31 cellular contexts compared by ENCODE assay signal in the genomic region with DNA sequence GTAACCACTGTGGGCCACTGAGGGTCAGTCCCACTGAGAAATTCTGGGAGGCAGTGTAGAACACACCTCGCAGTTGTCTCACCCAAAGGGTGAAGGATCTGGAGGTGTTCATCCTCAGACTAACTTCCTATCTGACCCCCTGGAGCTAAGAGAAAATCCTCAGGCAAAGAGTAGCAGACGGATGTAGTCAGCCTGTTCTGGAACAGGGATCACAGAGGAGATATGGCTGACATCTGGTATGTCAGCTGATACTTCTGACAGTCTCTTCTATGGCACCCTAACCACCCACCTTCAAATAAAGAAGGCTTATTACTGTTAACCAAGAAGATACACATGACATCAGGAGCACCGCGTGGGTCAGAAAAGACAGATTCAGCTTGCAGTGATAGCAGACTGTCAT.
"Had no signal": no experiment of that assay in that cellular context is flagged by ENCODE, and none has a peak within 500 bp of the region (broad histone marks: within the 10 kb centered on the region; RNA-seq: fewer than 3 reads in every experiment).

No MANE protein-coding gene starts in this region.

- H3K9me3 ChIP-seq: ascending aorta, Peyer's patch had no signal

- H3K4me1 ChIP-seq: ascending aorta, Peyer's patch had no signal

- H3K27ac ChIP-seq: ascending aorta, Peyer's patch, VCaP had no signal

- H3K4me3 ChIP-seq: ascending aorta, MG63, Peyer's patch had no signal

- ATAC-seq: activated CD8-positive, alpha-beta T cell treated with anti-CD3 and anti-CD28 coated beads for 36 hours had no signal

- DNase-seq: activated B cell treated with CpG ODN at 0.5 μM for 24 hours; activated CD4-positive, alpha-beta T cell treated with anti-CD3 and anti-CD28 coated beads for 4 hours; activated CD4-positive, alpha-beta T cell treated with anti-CD3 and anti-CD28 coated beads, Interleukin-2, amount 50 U/mL, for 4 hours; activated CD4-positive, CD25-positive, alpha-beta regulatory T cell treated with anti-CD3 and anti-CD28 coated beads, Interleukin-2, amount 50 U/mL, for 72 hours; activated CD8-positive, alpha-beta T cell treated with anti-CD3 and anti-CD28 coated beads for 36 hours; activated gamma-delta T cell; activated naive CD4-positive, alpha-beta T cell treated with Interleukin-2 at 50 U/mL for 16 hours; activated naive CD8-positive, alpha-beta T cell treated with anti-CD3 and anti-CD28 coated beads, Interleukin-2, amount 10 ng/mL, durations not matched to agents 7 days and 5 days; activated T-cell treated with anti-CD3 and anti-CD28 coated beads, Interleukin-2, amount 50 U/mL, for 1 hour; amygdala; Kasumi-1; KG1; MG63; NCI-H1048; NCI-H1105 treated with DMSO at 0.1 percent for 48 hours; NCI-H1436; NCI-H1694; NCI-H1930; NCI-H2081 treated with DMSO at 0.1 percent for 48 hours; NCI-H510A; NCI-H526; NCI-H774; Peyer's patch; RPMI8226; SIG-M5; SW 1271; T-helper 1 cell; T-helper 2 cell; T-helper 9 cell had no signal

- H3K27me3 ChIP-seq: ascending aorta, MG63, Peyer's patch had no signal

- H3K36me3 ChIP-seq: ascending aorta, MG63, Peyer's patch had no signal
